8 cellular contexts compared by ENCODE assay signal in the genomic region with DNA sequence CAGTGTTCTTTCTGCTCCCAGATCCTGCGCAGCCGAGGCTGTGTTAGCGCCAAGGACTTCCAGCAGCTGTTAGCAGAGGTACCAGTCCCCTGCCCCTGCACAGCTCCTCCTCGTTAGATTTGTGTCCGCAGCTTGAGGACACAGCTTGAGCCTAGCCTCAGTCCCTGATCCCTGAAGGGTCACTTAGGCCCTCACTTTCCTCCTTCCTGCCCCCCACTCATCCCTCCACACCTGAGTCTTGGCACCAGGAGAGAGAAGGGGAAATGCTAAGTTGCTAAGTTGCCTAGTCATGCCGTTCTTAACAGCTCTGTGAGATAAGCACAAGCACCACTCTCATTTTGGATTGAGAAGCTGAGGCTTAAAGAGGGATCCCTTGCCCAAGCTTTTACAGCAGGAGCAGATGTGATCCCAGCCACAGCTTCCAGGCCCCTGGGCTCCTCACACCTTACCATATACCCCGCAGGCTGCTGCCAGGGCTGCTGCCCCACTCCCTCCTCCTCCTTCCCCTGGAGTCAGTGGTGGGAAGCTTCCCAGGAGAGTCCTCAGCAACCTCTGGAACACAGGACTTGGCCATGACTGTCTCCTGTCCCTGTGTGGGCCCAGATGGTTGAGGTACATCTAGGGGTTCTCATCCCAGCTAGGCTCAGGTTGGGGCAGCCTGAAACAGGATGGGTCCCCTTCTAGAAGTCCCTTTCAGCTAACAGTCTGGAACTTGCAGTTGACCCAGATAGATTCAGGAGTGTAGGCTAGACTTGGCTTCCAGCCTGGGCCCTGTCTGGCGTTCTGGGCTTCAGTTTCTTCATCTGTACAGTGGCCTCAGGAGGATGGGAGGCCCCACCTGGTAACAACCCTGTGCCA. TPM values are rescaled to one million over a fixed set of nuclear protein-coding genes. Genes with fewer than 3 reads are reported as not detected.
A peak's percentile ranks its signal among the peaks of the same experiment; 100 is the strongest.
DNase-seq lines count a peak whose midpoint lies in the region; ATAC-seq and TF ChIP-seq lines count a peak whose summit lies in the region.

No MANE protein-coding gene starts in this region.

- peak overlapping the region; percentile 99 for H3K9ac ChIP-seq in OCI-LY3 (ENCODE audit: low read length)
- H3K9ac ChIP-seq in endocrine pancreas (ENCODE audit: control insufficient read depth, insufficient read depth, low read length), result peak overlapping the region; percentile 98

- peaks cover 24% of the 10 kb centered on the region for H3K79me2 ChIP-seq in OCI-LY3 (ENCODE audit: low read length)
- H3K79me2 ChIP-seq in osteoblast (ENCODE audit: insufficient read depth, low read length), result peaks cover 56% of the 10 kb centered on the region

- H3K9me3 ChIP-seq in OCI-LY3 (ENCODE audit: insufficient read depth, low read length) (no peaks in the 10 kb centered on the region), endocrine pancreas (ENCODE audit: control insufficient read depth, low read length) (no peaks in the 10 kb centered on the region), osteoblast (ENCODE audit: low read depth, low read length) (no peaks in the 10 kb centered on the region)

- H3K4me1 ChIP-seq in OCI-LY3 (ENCODE audit: low read length) (peaks cover 16% of the 10 kb centered on the region), endocrine pancreas (ENCODE audit: control insufficient read depth, insufficient read depth, low read length) (no peaks in the 10 kb centered on the region), osteoblast (ENCODE audit: insufficient read depth, low read length) (peaks cover 23% of the 10 kb centered on the region)

- TF ChIP-seq CTCF in OCI-LY3 (IDR thresholded peaks at IDR 0.05; ENCODE audit: low read depth, low read length), result no peak
- no peak for TF ChIP-seq CTCF in osteoblast (IDR thresholded peaks at IDR 0.05; ENCODE audit: extremely low read depth, low read depth, low read length)

- DNase-seq in osteoblast (ENCODE audit: insufficient read length, low spot score, missing footprints), result peak; percentile 92
- no peak for DNase-seq in HPDE6-E6E7 (ENCODE audit: extremely low spot score)
- DNase-seq in kidney glomerular epithelial cell (lab: John Stamatoyannopoulos, UW), result no peak

- H2AFZ ChIP-seq in OCI-LY3 (ENCODE audit: low read depth, low read length), result no peak overlapping the region
- H2AFZ ChIP-seq in osteoblast (ENCODE audit: low read length), result peak overlapping the region; percentile 96

- no peaks in the 10 kb centered on the region for H3K36me3 ChIP-seq in OCI-LY3 (replicated peaks; ENCODE audit: low read depth, low read length)
- no peaks in the 10 kb centered on the region for H3K36me3 ChIP-seq in endocrine pancreas (ENCODE audit: control insufficient read depth, insufficient read depth, low read length)
- H3K36me3 ChIP-seq in osteoblast (ENCODE audit: insufficient read depth, low read length), result peaks cover 6% of the 10 kb centered on the region

- H3K4me2 ChIP-seq in OCI-LY3 (ENCODE audit: low read length) (peak overlapping the region; percentile 97), osteoblast (ENCODE audit: insufficient read depth, low read length) (peak overlapping the region; percentile 97)

- peak overlapping the region; percentile 89; the same call in 1 of the 2 replicates for H3K27ac ChIP-seq in OCI-LY3 (ENCODE audit: low read length)
- peak overlapping the region; percentile 93 for H3K27ac ChIP-seq in osteoblast (ENCODE audit: low read depth, low read length)

- H3K4me3 ChIP-seq in GM08714 (ENCODE audit: low read length) (peak overlapping the region; percentile 74), OCI-LY3 (ENCODE audit: low read length) (peak overlapping the region; percentile 89), endocrine pancreas (ENCODE audit: control insufficient read depth, insufficient read depth, low read length) (peak overlapping the region; percentile 47), osteoblast (ENCODE audit: insufficient read depth, low read length) (peak overlapping the region; percentile 89)

- H4K20me1 ChIP-seq in OCI-LY3 (ENCODE audit: insufficient read depth, low read length) (no peaks in the 10 kb centered on the region), osteoblast (ENCODE audit: insufficient read depth, low read length) (peaks cover 7% of the 10 kb centered on the region)

- H3K27me3 ChIP-seq in OCI-LY3 (ENCODE audit: low read depth, low read length) (no peaks in the 10 kb centered on the region), endocrine pancreas (ENCODE audit: control insufficient read depth, insufficient read depth, low read length) (no peaks in the 10 kb centered on the region), osteoblast (ENCODE audit: insufficient read depth, low read length) (no peaks in the 10 kb centered on the region)

- ATAC-seq in HG03039 (IDR thresholded peaks at IDR 0.05; ENCODE audit: unreplicated experiment) (no peak), GM21447 (IDR thresholded peaks at IDR 0.05; ENCODE audit: unreplicated experiment) (no peak)

RNA-seq across cellular contexts. Expression of gene OGFOD2, which starts 1.0 kb away (rescaled TPM):
- 6.5 and 8.3 TPM in 2 replicates for total RNA-seq in osteoblast

RNA-seq across cellular contexts. Expression of gene ARL6IP4, which starts 4.5 kb away (rescaled TPM):
- total RNA-seq in osteoblast, result 117 and 118 TPM in 2 replicates

RNA-seq across cellular contexts. Expression of gene ABCB9, which starts 9.8 kb away (rescaled TPM):
- total RNA-seq in osteoblast, result 11.9 and 13.0 TPM in 2 replicates
